Comparison of ENCODE assay signal across 16 cellular contexts in the genomic region with DNA sequence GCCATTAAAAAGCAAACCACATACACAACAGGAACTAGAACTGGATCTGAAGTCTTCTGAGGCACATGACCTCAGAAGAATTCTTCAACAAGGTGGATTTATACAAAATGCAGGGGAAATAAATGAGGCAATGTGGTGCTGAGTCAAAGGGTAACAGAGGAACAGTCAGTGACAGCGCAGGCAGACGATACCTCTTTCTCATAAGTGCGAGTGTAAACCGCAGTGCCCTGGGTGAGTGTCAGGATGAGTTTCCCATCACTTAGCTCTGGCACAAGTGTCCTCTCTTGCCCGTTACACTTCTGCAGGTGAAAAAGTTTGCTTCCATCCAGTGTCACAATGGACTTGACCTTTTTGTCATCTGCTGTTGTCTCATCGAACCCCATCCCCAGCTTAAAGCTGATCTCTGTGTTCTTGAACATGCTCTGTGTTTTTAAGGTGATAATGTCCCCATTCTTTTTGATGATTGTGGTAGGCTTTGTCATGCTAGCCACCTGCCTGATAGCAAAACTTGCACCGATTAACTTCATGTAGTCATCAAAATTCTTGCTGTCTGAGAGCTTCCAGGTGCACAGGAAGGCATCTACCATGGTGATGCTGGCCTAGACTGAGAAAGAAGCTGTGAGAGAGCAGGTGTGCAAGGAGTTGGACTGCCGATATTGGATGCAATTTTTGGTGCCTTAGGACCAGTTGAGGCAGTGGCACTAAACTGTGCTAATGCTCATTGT.
DNase-seq lines count a peak whose midpoint lies in the region; ATAC-seq and TF ChIP-seq lines count a peak whose summit lies in the region.
"Had no signal": no experiment of that assay in that cellular context is flagged by ENCODE, and none has a peak within 500 bp of the region (broad histone marks: within the 10 kb centered on the region; RNA-seq: fewer than 3 reads in every experiment).

No MANE protein-coding gene starts in this region.

- peak; percentile 59 for DNase-seq in stimulated activated naive CD4-positive, alpha-beta T cell treated with Interleukin-2 at 50 U/mL for 16 hours (lab: John Stamatoyannopoulos, UW)
- no peak for DNase-seq in stimulated activated naive CD4-positive, alpha-beta T cell (lab: John Stamatoyannopoulos, UW)
- DNase-seq in activated T-cell treated with anti-CD3 and anti-CD28 coated beads, Interleukin-2, amount 50 U/mL, for 48 hours = peak; percentile 69
- DNase-seq in nucleus accumbens (lab: John Stamatoyannopoulos, UW) (no peak), prostate gland (ENCODE audit: low spot score) (no peak)
- DNase-seq: BE2C, DMS79 treated with DMSO at 0.1 percent for 48 hours, dorsolateral prefrontal cortex, heart right ventricle, midbrain, NCI-H2029, NCI-H526, right lobe of liver had no signal

- H3K9me3 ChIP-seq in prostate gland = no peaks in the 10 kb centered on the region
- H3K9me3 ChIP-seq: BE2C, heart right ventricle, neutrophil, right lobe of liver had no signal

- peak; percentile 52 for ATAC-seq in HG03095 (IDR thresholded peaks at IDR 0.05; ENCODE audit: unreplicated experiment)
- no peak for ATAC-seq in HG03460 (IDR thresholded peaks at IDR 0.05; ENCODE audit: unreplicated experiment)
- ATAC-seq: heart right ventricle, right lobe of liver had no signal

- no peaks in the 10 kb centered on the region for H3K27me3 ChIP-seq in prostate gland (replicated peaks; ENCODE audit: insufficient read depth)
- H3K27me3 ChIP-seq: BE2C, neutrophil, right lobe of liver had no signal

- WGBS in prostate gland = 91% methylated on average over 8 of the region's 8 CpGs

- H3K27ac ChIP-seq in prostate gland = no peak overlapping the region
- H3K27ac ChIP-seq: dorsolateral prefrontal cortex, heart right ventricle, neutrophil, right lobe of liver had no signal

- intact Hi-C loops in prostate gland (cut with DNase I) = no loop called here

- TF ChIP-seq CTCF in prostate gland (IDR thresholded peaks at IDR 0.05) = no peak

- no peak overlapping the region for H3K4me3 ChIP-seq in prostate gland
- H3K4me3 ChIP-seq: dorsolateral prefrontal cortex, heart right ventricle, right lobe of liver had no signal

- no peak for TF ChIP-seq POLR2A in prostate gland (IDR thresholded peaks at IDR 0.05)

- no peaks in the 10 kb centered on the region for H3K4me1 ChIP-seq in prostate gland (replicated peaks)
- H3K4me1 ChIP-seq: BE2C, heart right ventricle, right lobe of liver had no signal

- no peaks in the 10 kb centered on the region for H3K36me3 ChIP-seq in prostate gland
- H3K36me3 ChIP-seq: BE2C, heart right ventricle, neutrophil, right lobe of liver had no signal

Comparison
In these comparisons a context has a peak if more than half of its experiments do, and no peak if none do; other contexts are left out.
1. DNase-seq: peak in stimulated activated naive CD4-positive, alpha-beta T cell treated with Interleukin-2 at 50 U/mL for 16 hours (single experiment) and activated T-cell treated with anti-CD3 and anti-CD28 coated beads, Interleukin-2, amount 50 U/mL, for 48 hours (2 of 2); none in stimulated activated naive CD4-positive, alpha-beta T cell (0 of 6), nucleus accumbens (0 of 56) and prostate gland (single experiment).